Comparison of ENCODE assay signal across 9 cellular contexts in genomic region chr6:22470454-22471368, GRCh38.
DNase-seq lines count a peak whose midpoint lies in the region; ATAC-seq and TF ChIP-seq lines count a peak whose summit lies in the region.
"Had no signal": no experiment of that assay in that cellular context is flagged by ENCODE, and none has a peak within 500 bp of the region (broad histone marks: within the 10 kb centered on the region; RNA-seq: fewer than 3 reads in every experiment).

No MANE protein-coding gene starts in this region.

- H3K4me3 ChIP-seq in ACC112 (ENCODE audit: low read depth, low read length) (peak overlapping the region; percentile 58), Loucy (ENCODE audit: low read length, poor library complexity, severe bottlenecking) (no peak overlapping the region), astrocyte of the cerebellum (ENCODE audit: low read depth, low read length) (no peak overlapping the region)

- no peaks in the 10 kb centered on the region for H3K27me3 ChIP-seq in ACC112 (ENCODE audit: insufficient read depth, low read length)
- no peaks in the 10 kb centered on the region for H3K27me3 ChIP-seq in Loucy (ENCODE audit: insufficient read depth, low read length, poor library complexity, severe bottlenecking)

- H3K9ac ChIP-seq in Loucy (ENCODE audit: low read depth, low read length, poor library complexity, severe bottlenecking), result no peak overlapping the region

- DNase-seq in astrocyte of the cerebellum (ENCODE audit: low read depth) (peak; percentile 52), left colon (peak; percentile 41 to 56), NCI-H524 treated with DMSO at 0.1 percent for 48 hours (lab: John Stamatoyannopoulos, UW) (no peak), GOT3 (lab: John Stamatoyannopoulos, UW) (no peak)
- DNase-seq: GF-D8 had no signal

- TF ChIP-seq CTCF in Loucy (conservative IDR thresholded peaks at IDR 0.05; ENCODE audit: low read length), result 0 out of 2 replicates have a peak, but pooled peaks have one; percentile 24
- TF ChIP-seq CTCF in astrocyte of the cerebellum (IDR thresholded peaks at IDR 0.05; ENCODE audit: low read depth, low read length, missing control alignments), result no peak

- no peaks in the 10 kb centered on the region for H4K20me1 ChIP-seq in Loucy (ENCODE audit: insufficient read depth, low read length, poor library complexity, severe bottlenecking)

- H2AFZ ChIP-seq in ACC112 (ENCODE audit: low read length, unreplicated experiment), result peak overlapping the region; percentile 61
- H2AFZ ChIP-seq in Loucy (ENCODE audit: low read length), result peak overlapping the region; percentile 77

- peak; percentile 99 for ATAC-seq in left colon
- ATAC-seq in HG02870 (IDR thresholded peaks at IDR 0.05; ENCODE audit: unreplicated experiment), result no peak
- no peak for ATAC-seq in GM19023 (IDR thresholded peaks at IDR 0.05; ENCODE audit: unreplicated experiment)

- intact Hi-C loops in left colon (cut with DNase I, micrococcal nuclease), result no loop called here

- no peaks in the 10 kb centered on the region for H3K9me2 ChIP-seq in Loucy (replicated peaks; ENCODE audit: low read depth, low read length)

- H3K36me3 ChIP-seq in ACC112 (ENCODE audit: insufficient read depth, low read length) (no peaks in the 10 kb centered on the region), Loucy (ENCODE audit: insufficient read depth, low read length) (no peaks in the 10 kb centered on the region)

- in situ Hi-C loops in astrocyte of the cerebellum (cut with HindIII; ENCODE audit: low sequenced_read_pairs), result loop anchor here (5.0 kb wide), 1 partner anchor 38 kb away; no protein-coding TSS in a partner anchor

- H3K79me2 ChIP-seq in ACC112 (ENCODE audit: control insufficient read depth, insufficient read depth, low read length, unreplicated experiment) (no peaks in the 10 kb centered on the region), Loucy (ENCODE audit: insufficient read depth, low read length) (no peaks in the 10 kb centered on the region)

- H3K27ac ChIP-seq in ACC112 (ENCODE audit: low read depth, low read length), result no peak overlapping the region

- peak overlapping the region; percentile 40 for H3K4me2 ChIP-seq in Loucy (ENCODE audit: low read depth, low read length, poor library complexity, severe bottlenecking)

- H3K4me1 ChIP-seq in ACC112 (ENCODE audit: control insufficient read depth, insufficient read depth, low read length, unreplicated experiment), result peaks cover 17% of the 10 kb centered on the region
- H3K4me1 ChIP-seq in Loucy (ENCODE audit: insufficient read depth, low read length, poor library complexity, severe bottlenecking), result peaks cover 40% of the 10 kb centered on the region

- H3F3A ChIP-seq in Loucy (ENCODE audit: low read depth), result 0 out of 2 replicates have a peak, but pooled peaks cover 7% of the 10 kb centered on the region

- H3K9me3 ChIP-seq in Loucy (ENCODE audit: insufficient read depth, low read depth, low read length), result no peaks in the 10 kb centered on the region

Comparison
In these comparisons a context has a peak if more than half of its experiments do, and no peak if none do; other contexts are left out.
1. DNase-seq: peak in astrocyte of the cerebellum (single experiment) and left colon (2 of 2); none in NCI-H524 treated with DMSO at 0.1 percent for 48 hours (single experiment) and GOT3 (single experiment).